In the genomic region with DNA sequence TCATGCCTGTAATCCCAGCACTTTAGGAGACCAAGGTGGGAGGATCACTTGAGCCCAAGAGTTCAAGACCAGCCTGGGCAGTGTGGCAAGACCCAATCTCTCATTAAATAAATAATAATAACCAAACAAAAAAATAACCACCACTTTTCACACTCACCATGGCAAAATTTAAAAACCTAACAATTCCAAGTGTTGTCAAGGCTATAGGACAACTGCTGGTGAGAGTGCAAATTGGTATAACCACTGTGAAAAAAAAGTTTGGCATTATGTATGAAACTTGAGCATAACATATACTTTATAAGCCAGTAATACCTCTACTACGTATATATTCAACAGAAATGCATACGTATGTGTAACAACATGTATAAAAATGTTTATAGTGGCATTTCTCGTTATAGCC, we compare ENCODE assay signal across 24 cellular contexts. TPM values are rescaled to one million over a fixed set of nuclear protein-coding genes. Genes with fewer than 3 reads are reported as not detected.
A peak's percentile ranks its signal among the peaks of the same experiment; 100 is the strongest.
DNase-seq lines count a peak whose midpoint lies in the region; ATAC-seq, FAIRE-seq and TF ChIP-seq lines count a peak whose summit lies in the region.
"Had no signal": no experiment of that assay in that cellular context is flagged by ENCODE, and none has a peak within 500 bp of the region (broad histone marks: within the 10 kb centered on the region; RNA-seq: fewer than 3 reads in every experiment).

No MANE protein-coding gene starts in this region.

- no peaks in the 10 kb centered on the region for H3K9me3 ChIP-seq in A549
- H3K9me3 ChIP-seq: BE2C; BLaER1 treated with 17β-estradiol and CSF1 and Interleukin-3, amounts not matched to agents 10 nM and 100 nM; Caco-2 had no signal

- no peak for ATAC-seq in activated T-cell treated with anti-CD3 and anti-CD28 coated beads, Interleukin-2, amount 50 U/mL, for 72 hours (replicated peaks in 1 of 2)
- no peak for ATAC-seq in activated T-cell treated with anti-CD3 and anti-CD28 coated beads, Interleukin-2, amount 50 U/mL, for 4 hours
- no peak for ATAC-seq in A549
- ATAC-seq: GM12878, GM23338, HCT116 had no signal

- TF ChIP-seq POLR2A in A549 (IDR thresholded peaks at IDR 0.05; ENCODE audit: low read length) = no peak
- TF ChIP-seq POLR2A in GM12891 (IDR thresholded peaks at IDR 0.05; ENCODE audit: low read depth, low read length) = no peak

- no peaks in the 10 kb centered on the region for H3K27me3 Mint-ChIP-seq in activated T-cell treated with anti-CD3 and anti-CD28 coated beads, Interleukin-2, amount 50 U/mL, for 72 hours (ENCODE audit: low read depth)
- H3K27me3 Mint-ChIP-seq in activated T-cell treated with anti-CD3 and anti-CD28 coated beads, Interleukin-2, amount 50 U/mL, for 4 hours (ENCODE audit: low read depth) = no peaks in the 10 kb centered on the region
- H3K27me3 Mint-ChIP-seq in neural crest cell (ENCODE audit: low read depth) = no peaks in the 10 kb centered on the region

- POLR2A ChIA-PET in A549 (lab: Yijun Ruan, JAX) = interaction anchor here (0.6 kb wide), 2 partner anchors 10 to 54 kb away, joined by 3 to 6 read pairs; a partner anchor contains a TSS

- no peak for DNase-seq in activated T-cell treated with anti-CD3 and anti-CD28 coated beads, Interleukin-2, amount 50 U/mL, for 72 hours
- no peak for DNase-seq in activated T-cell treated with anti-CD3 and anti-CD28 coated beads, Interleukin-2, amount 50 U/mL, for 4 hours
- DNase-seq in A549 (ENCODE audit: low read depth in 1 of 2, low spot score in 1 of 2) (no peak), GM12891 (ENCODE audit: insufficient read length, low spot score) (no peak), neural crest cell (ENCODE audit: low read depth, low spot score) (no peak), middle frontal gyrus (ENCODE audit: extremely low spot score, low spot score) (no peak), NCI-H446 (lab: John Stamatoyannopoulos, UW) (no peak)
- DNase-seq: ACHN; AML-193; BE2C; Caco-2; CD4-positive, alpha-beta memory T cell; DMS153; EL; GDM1; H9 had no signal

- no peak overlapping the region for H3K27ac ChIP-seq in A549
- H3K27ac ChIP-seq: 22Rv1; BLaER1 treated with 17β-estradiol and CSF1 and Interleukin-3, amounts not matched to agents 10 nM and 100 nM had no signal

- CTCF ChIA-PET in A549 (lab: Yijun Ruan, JAX) = interaction anchor here (1.7 kb wide), 1 partner anchor 16 kb away, joined by 7 read pairs; no protein-coding TSS in a partner anchor

- H3K4me3 ChIP-seq in A549 = no peak overlapping the region
- H3K4me3 ChIP-seq: BLaER1 treated with 17β-estradiol and CSF1 and Interleukin-3, amounts not matched to agents 10 nM and 100 nM; GM12878; GM23338 had no signal

- no peak for TF ChIP-seq CTCF in A549 (IDR thresholded peaks at IDR 0.05)
- no peak for TF ChIP-seq CTCF in neural crest cell (conservative IDR thresholded peaks at IDR 0.05)

- H3K4me1 ChIP-seq in A549 = peaks cover 8% of the 10 kb centered on the region; the same call in 2 of the 3 replicates
- H3K4me1 ChIP-seq: BE2C, Caco-2 had no signal

- no peak for TF ChIP-seq EP300 in A549 (IDR thresholded peaks at IDR 0.05)

- no peak overlapping the region for H3K4me2 ChIP-seq in A549
- H3K4me2 ChIP-seq: BLaER1 treated with 17β-estradiol and CSF1 and Interleukin-3, amounts not matched to agents 10 nM and 100 nM; GM23338 had no signal

- no peak overlapping the region for H3K4me3 Mint-ChIP-seq in activated T-cell treated with anti-CD3 and anti-CD28 coated beads, Interleukin-2, amount 50 U/mL, for 72 hours
- no peak overlapping the region for H3K4me3 Mint-ChIP-seq in activated T-cell treated with anti-CD3 and anti-CD28 coated beads, Interleukin-2, amount 50 U/mL, for 4 hours
- H3K4me3 Mint-ChIP-seq in neural crest cell = peak overlapping the region; percentile 50
- H3K4me3 Mint-ChIP-seq: CD14-positive monocyte; CD4-positive, alpha-beta memory T cell; GM23338; H9 had no signal

- no peaks in the 10 kb centered on the region for H3K9me3 Mint-ChIP-seq in activated T-cell treated with anti-CD3 and anti-CD28 coated beads, Interleukin-2, amount 50 U/mL, for 72 hours
- H3K9me3 Mint-ChIP-seq in activated T-cell treated with anti-CD3 and anti-CD28 coated beads, Interleukin-2, amount 50 U/mL, for 4 hours = no peaks in the 10 kb centered on the region
- no peaks in the 10 kb centered on the region for H3K9me3 Mint-ChIP-seq in neural crest cell
- H3K9me3 Mint-ChIP-seq: CD14-positive monocyte, GM23338, H9 had no signal

- TF ChIP-seq RAD21 in A549 (conservative IDR thresholded peaks at IDR 0.05 in 1 of 2, IDR thresholded peaks at IDR 0.05 in 1 of 2) = no peak

- FAIRE-seq in A549 (lab: Jason Lieb, UNC) (no peak), GM12891 (lab: Jason Lieb, UNC) (no peak)
- FAIRE-seq: A204.1, GM12878, GM18507 had no signal

- H3K27ac Mint-ChIP-seq in activated T-cell treated with anti-CD3 and anti-CD28 coated beads, Interleukin-2, amount 50 U/mL, for 72 hours = peak overlapping the region; percentile 33
- H3K27ac Mint-ChIP-seq in neural crest cell (ENCODE audit: unreplicated experiment) = no peak overlapping the region
- H3K27ac Mint-ChIP-seq: GM23338 had no signal

- 94% methylated on average over 3 of the region's 3 CpGs for WGBS in A549 (ENCODE audit: missing lambda C conversion rate)

- peaks cover 8 to 30% of the 10 kb centered on the region in 2 donors for H3K36me3 Mint-ChIP-seq in activated T-cell treated with anti-CD3 and anti-CD28 coated beads, Interleukin-2, amount 50 U/mL, for 72 hours (ENCODE audit: insufficient read depth in 2 of 2)
- H3K36me3 Mint-ChIP-seq in activated T-cell treated with anti-CD3 and anti-CD28 coated beads, Interleukin-2, amount 50 U/mL, for 4 hours (ENCODE audit: insufficient read depth) = peaks cover 28% of the 10 kb centered on the region
- H3K36me3 Mint-ChIP-seq in neural crest cell (ENCODE audit: low read depth) = peaks cover 15% of the 10 kb centered on the region

- H3K4me1 Mint-ChIP-seq in activated T-cell treated with anti-CD3 and anti-CD28 coated beads, Interleukin-2, amount 50 U/mL, for 72 hours (ENCODE audit: low read depth) = peaks cover 56% of the 10 kb centered on the region
- H3K4me1 Mint-ChIP-seq in activated T-cell treated with anti-CD3 and anti-CD28 coated beads, Interleukin-2, amount 50 U/mL, for 4 hours (ENCODE audit: low read depth) = peaks cover 23% of the 10 kb centered on the region
- peaks cover 20% of the 10 kb centered on the region for H3K4me1 Mint-ChIP-seq in neural crest cell

RNA-seq across cellular contexts. Expression of a gene that starts 3.8 kb away (rescaled TPM):
- 10 to 100 TPM; 23.0 to 31.8 TPM for total RNA-seq in activated T-cell treated with anti-CD3 and anti-CD28 coated beads, Interleukin-2, amount 50 U/mL, for 72 hours
- total RNA-seq in activated T-cell treated with anti-CD3 and anti-CD28 coated beads, Interleukin-2, amount 50 U/mL, for 4 hours = 10 to 100 TPM; 41.3 to 49.3 (median 43.8) TPM
- polyA plus RNA-seq in A549 (2011; rRNA removed) (24.1 and 29.5 TPM in 2 replicates), A549 (2017; fragmentation: RNase III; extraction: RNeasy Plus Mini Kit Qiagen cat#74134 plus additional on column Dnase treatment) (12.8 to 13.8 TPM (median 12.8 TPM) in 3 replicates)
- 13.8 and 15.6 TPM in 2 replicates for polyA plus RNA-seq in A549 (2012; cell fraction: cytosol; rRNA removed)
- polyA plus RNA-seq in A549 (2012; cell fraction: nucleus; rRNA removed) = 9.9 and 14.0 TPM in 2 replicates
- 42.0 and 47.1 TPM in 2 replicates for polyA minus RNA-seq in A549 (2011; rRNA and poly(A)+ RNA removed)
- 12.4 TPM for polyA plus RNA-seq in GM12891 (2012; ENCODE audit: low read depth, missing spikeins)
- 41.4 and 41.5 TPM in 2 replicates for total RNA-seq in neural crest cell

RNA-seq across cellular contexts. Expression of a gene that starts 4.6 kb away (rescaled TPM):
- total RNA-seq in activated T-cell treated with anti-CD3 and anti-CD28 coated beads, Interleukin-2, amount 50 U/mL, for 72 hours = 100 to 1,000 TPM; 114 to 121 TPM
- 100 to 1,000 TPM; 134 to 142 (median 138) TPM for total RNA-seq in activated T-cell treated with anti-CD3 and anti-CD28 coated beads, Interleukin-2, amount 50 U/mL, for 4 hours
- polyA plus RNA-seq in A549 (2011; rRNA removed) (18.5 and 25.6 TPM in 2 replicates), A549 (2017; fragmentation: RNase III; extraction: RNeasy Plus Mini Kit Qiagen cat#74134 plus additional on column Dnase treatment) (19.9 to 28.7 TPM (median 27.2 TPM) in 3 replicates)
- polyA plus RNA-seq in A549 (2012; cell fraction: cytosol; rRNA removed) = 12.8 and 19.5 TPM in 2 replicates
- 21.8 and 32.3 TPM in 2 replicates for polyA plus RNA-seq in A549 (2012; cell fraction: nucleus; rRNA removed)
- polyA minus RNA-seq in A549 (2011; rRNA and poly(A)+ RNA removed) = 21.3 and 28.2 TPM in 2 replicates
- polyA plus RNA-seq in GM12891 (2012; ENCODE audit: low read depth, missing spikeins) = 36.3 TPM
- total RNA-seq in neural crest cell = 71.0 and 71.6 TPM in 2 replicates

RNA-seq across cellular contexts. Expression of a gene that starts 10.3 kb away (rescaled TPM):
- total RNA-seq in activated T-cell treated with anti-CD3 and anti-CD28 coated beads, Interleukin-2, amount 50 U/mL, for 72 hours = 10 to 100 TPM; 64.6 to 68.1 TPM
- 100 to 1,000 TPM; 167 to 181 (median 181) TPM for total RNA-seq in activated T-cell treated with anti-CD3 and anti-CD28 coated beads, Interleukin-2, amount 50 U/mL, for 4 hours
- 30.2 and 31.0 TPM in 2 replicates for polyA plus RNA-seq in A549 (2011; rRNA removed)
- polyA plus RNA-seq in A549 (2012; cell fraction: cytosol; rRNA removed) = 34.1 and 35.6 TPM in 2 replicates
- polyA plus RNA-seq in A549 (2012; cell fraction: nucleus; rRNA removed) = 54.0 and 59.5 TPM in 2 replicates
- polyA plus RNA-seq in A549 (2017; fragmentation: RNase III; extraction: RNeasy Plus Mini Kit Qiagen cat#74134 plus additional on column Dnase treatment) = 71.3 to 73.3 TPM (median 72.0 TPM) in 3 replicates
- polyA minus RNA-seq in A549 (2011; rRNA and poly(A)+ RNA removed) = 62.5 and 64.1 TPM in 2 replicates
- 48.8 TPM for polyA plus RNA-seq in GM12891 (2012; ENCODE audit: low read depth, missing spikeins)
- 93.7 and 98.2 TPM in 2 replicates for total RNA-seq in neural crest cell

RNA-seq across cellular contexts. Expression of a gene that starts 56.1 kb away (rescaled TPM):
- total RNA-seq in activated T-cell treated with anti-CD3 and anti-CD28 coated beads, Interleukin-2, amount 50 U/mL, for 72 hours = 100 to 1,000 TPM; 138 to 154 TPM
- total RNA-seq in activated T-cell treated with anti-CD3 and anti-CD28 coated beads, Interleukin-2, amount 50 U/mL, for 4 hours = 100 to 1,000 TPM; 102 to 106 (median 106) TPM
- polyA plus RNA-seq in A549 (2011; rRNA removed) (33.3 and 37.6 TPM in 2 replicates), A549 (2017; fragmentation: RNase III; extraction: RNeasy Plus Mini Kit Qiagen cat#74134 plus additional on column Dnase treatment) (25.2 to 28.4 TPM (median 26.4 TPM) in 3 replicates)
- 15.1 and 17.9 TPM in 2 replicates for polyA plus RNA-seq in A549 (2012; cell fraction: cytosol; rRNA removed)
- polyA plus RNA-seq in A549 (2012; cell fraction: nucleus; rRNA removed) = 44.4 and 44.5 TPM in 2 replicates
- polyA minus RNA-seq in A549 (2011; rRNA and poly(A)+ RNA removed) = 58.0 and 128 TPM in 2 replicates
- 10.6 TPM for polyA plus RNA-seq in GM12891 (2012; ENCODE audit: low read depth, missing spikeins)
- total RNA-seq in neural crest cell = 138 and 145 TPM in 2 replicates

RNA-seq across cellular contexts. Expression of a gene that starts 56.7 kb away (rescaled TPM):
- total RNA-seq in activated T-cell treated with anti-CD3 and anti-CD28 coated beads, Interleukin-2, amount 50 U/mL, for 72 hours = 100 to 1,000 TPM; 109 to 132 TPM
- 100 to 1,000 TPM in 2 of 3 donors, 10 to 100 TPM in 1; 98.6 to 108 (median 103) TPM for total RNA-seq in activated T-cell treated with anti-CD3 and anti-CD28 coated beads, Interleukin-2, amount 50 U/mL, for 4 hours
- 91.1 and 97.3 TPM in 2 replicates for polyA plus RNA-seq in A549 (2011; rRNA removed)
- 82.9 and 109 TPM in 2 replicates for polyA plus RNA-seq in A549 (2012; cell fraction: cytosol; rRNA removed)
- 43.7 and 51.4 TPM in 2 replicates for polyA plus RNA-seq in A549 (2012; cell fraction: nucleus; rRNA removed)
- polyA plus RNA-seq in A549 (2017; fragmentation: RNase III; extraction: RNeasy Plus Mini Kit Qiagen cat#74134 plus additional on column Dnase treatment) = 83.6 to 104 TPM (median 85.3 TPM) in 3 replicates
- polyA minus RNA-seq in A549 (2011; rRNA and poly(A)+ RNA removed) = 73.2 and 79.0 TPM in 2 replicates
- 94.9 TPM for polyA plus RNA-seq in GM12891 (2012; ENCODE audit: low read depth, missing spikeins)
- 36.7 and 39.3 TPM in 2 replicates for total RNA-seq in neural crest cell
